Comparison of ENCODE assay signal across 23 cellular contexts in genomic region chr16:3874242-3874641, GRCh38. TPM values are rescaled to one million over a fixed set of nuclear protein-coding genes. Genes with fewer than 3 reads are reported as not detected.
DNase-seq lines count a peak whose midpoint lies in the region; ATAC-seq lines count a peak whose summit lies in the region.
"Had no signal": no experiment of that assay in that cellular context is flagged by ENCODE, and none has a peak within 500 bp of the region (broad histone marks: within the 10 kb centered on the region; RNA-seq: fewer than 3 reads in every experiment).

No MANE protein-coding gene starts in this region.

- H3K9me3 Mint-ChIP-seq in effector memory CD8-positive, alpha-beta T cell, result no peaks in the 10 kb centered on the region
- H3K9me3 Mint-ChIP-seq: IgD-negative memory B cell; T-helper 2 cell treated with Interferon-gamma antibody and Interleukin-4, amounts not matched to agents 5 μg/mL and 100 μg/mL, for 36 hours had no signal

- peak overlapping the region; percentile 50 to 94 (median 88) for H3K4me2 ChIP-seq in BLaER1 treated with 17β-estradiol and CSF1 and Interleukin-3, amounts not matched to agents 10 nM and 100 nM
- H3K4me2 ChIP-seq: SK-N-SH had no signal

- intact Hi-C loops in posterior vena cava (cut with DNase I), result loop anchor here (10.0 kb wide), 2 partner anchors 109 to 179 kb away; no protein-coding TSS in a partner anchor

- peak overlapping the region in 1 of 11 experiments; percentile 5; a peak in 1 of 22 replicates for H3K9ac ChIP-seq in BLaER1 treated with 17β-estradiol and CSF1 and Interleukin-3, amounts not matched to agents 10 nM and 100 nM
- no peak overlapping the region for H3K9ac ChIP-seq in HUES48 (ENCODE audit: low read depth, low read length)
- H3K9ac ChIP-seq: GM23248, SK-N-SH had no signal

- H3K4me3 ChIP-seq in BLaER1 treated with 17β-estradiol and CSF1 and Interleukin-3, amounts not matched to agents 10 nM and 100 nM, result no peak overlapping the region
- H3K4me3 ChIP-seq in HUES48 (ENCODE audit: low read depth, low read length), result no peak overlapping the region
- H3K4me3 ChIP-seq: GM23248, ovary had no signal

- peaks cover 100% of the 10 kb centered on the region in 11 experiments for H4K20me1 ChIP-seq in BLaER1 treated with 17β-estradiol and CSF1 and Interleukin-3, amounts not matched to agents 10 nM and 100 nM

- H3K27me3 ChIP-seq in BLaER1 treated with 17β-estradiol and CSF1 and Interleukin-3, amounts not matched to agents 10 nM and 100 nM, result no peaks in the 10 kb centered on the region
- H3K27me3 ChIP-seq in HUES48 (ENCODE audit: control insufficient read depth, insufficient read depth, low read length), result no peaks in the 10 kb centered on the region
- H3K27me3 ChIP-seq: ovary had no signal

- H3K4me3 Mint-ChIP-seq in effector memory CD8-positive, alpha-beta T cell, result peak overlapping the region; percentile 12 to 52
- H3K4me3 Mint-ChIP-seq: T-helper 2 cell treated with Interferon-gamma antibody and Interleukin-4, amounts not matched to agents 5 μg/mL and 100 μg/mL, for 36 hours had no signal

- H3K27ac Mint-ChIP-seq in effector memory CD8-positive, alpha-beta T cell, result peak overlapping the region; percentile 60
- H3K27ac Mint-ChIP-seq: T-helper 2 cell treated with Interferon-gamma antibody and Interleukin-4, amounts not matched to agents 5 μg/mL and 100 μg/mL, for 36 hours had no signal

- no peaks in the 10 kb centered on the region for H3K9me3 ChIP-seq in BLaER1 treated with 17β-estradiol and CSF1 and Interleukin-3, amounts not matched to agents 10 nM and 100 nM (replicated peaks in 1 of 11)
- H3K9me3 ChIP-seq in HUES48 (ENCODE audit: control insufficient read depth, insufficient read depth, low read length), result no peaks in the 10 kb centered on the region
- H3K9me3 ChIP-seq: ovary, SK-N-SH had no signal

- peaks cover 74 to 91% (median 87%) of the 10 kb centered on the region in 10 experiments for H3K4me1 ChIP-seq in BLaER1 treated with 17β-estradiol and CSF1 and Interleukin-3, amounts not matched to agents 10 nM and 100 nM
- H3K4me1 ChIP-seq in HUES48 (ENCODE audit: control insufficient read depth, insufficient read depth, low read length), result peaks cover 35% of the 10 kb centered on the region

- DNase-seq in effector memory CD8-positive, alpha-beta T cell, result no peak
- DNase-seq in posterior vena cava (ENCODE audit: low spot score), result peak; percentile 50
- DNase-seq in kidney glomerular epithelial cell (lab: John Stamatoyannopoulos, UW), result no peak
- DNase-seq in T-helper 1 cell, result no peak
- DNase-seq: activated effector memory CD4-positive, alpha-beta T cell treated with anti-CD3 and anti-CD28 coated beads, Interleukin-2, amount 50 U/mL, for 16 hours; AML-193; dermis blood vessel endothelial cell; foreskin melanocyte; GM23248; mammary epithelial cell; MM.1S; NCI-H187; NCI-H226; ovary; SK-N-SH; stimulated activated naive CD4-positive, alpha-beta T cell; WERI-Rb-1 had no signal

- H3K27me3 Mint-ChIP-seq in effector memory CD8-positive, alpha-beta T cell, result no peaks in the 10 kb centered on the region
- H3K27me3 Mint-ChIP-seq: IgD-negative memory B cell had no signal

- peaks cover 8 to 56% (median 21%) of the 10 kb centered on the region in 11 experiments; a peak in 15 of 22 replicates for H3K36me3 ChIP-seq in BLaER1 treated with 17β-estradiol and CSF1 and Interleukin-3, amounts not matched to agents 10 nM and 100 nM
- peaks cover 15% of the 10 kb centered on the region; the same call in 1 of the 2 replicates for H3K36me3 ChIP-seq in HUES48 (ENCODE audit: control insufficient read depth, insufficient read depth, low read length)
- H3K36me3 ChIP-seq: ovary had no signal

- H3K27ac ChIP-seq in BLaER1 treated with 17β-estradiol and CSF1 and Interleukin-3, amounts not matched to agents 10 nM and 100 nM, result no peak overlapping the region
- peak overlapping the region; percentile 5 for H3K27ac ChIP-seq in HUES48 (ENCODE audit: low read depth, low read length)
- H3K27ac ChIP-seq: GM23248, ovary, WERI-Rb-1 had no signal

- H3K4me1 Mint-ChIP-seq in effector memory CD8-positive, alpha-beta T cell (ENCODE audit: low read depth in 2 of 2), result peaks cover 74 to 91% of the 10 kb centered on the region in 2 donors

- H3K36me3 Mint-ChIP-seq in effector memory CD8-positive, alpha-beta T cell (ENCODE audit: insufficient read depth), result peaks cover 43% of the 10 kb centered on the region

- ATAC-seq in effector memory CD8-positive, alpha-beta T cell (replicated peaks), result no peak
- ATAC-seq in GM18517 (IDR thresholded peaks at IDR 0.05; ENCODE audit: unreplicated experiment), result no peak
- ATAC-seq: Panc1 had no signal

RNA-seq across cellular contexts. Expression of gene CREBBP, which starts 6.3 kb away (rescaled TPM):
- total RNA-seq in posterior vena cava, result 10 to 100 TPM; 48.4 to 56.8 TPM
